Comparison of ENCODE assay signal across 24 cellular contexts in genomic region chr2:152413228-152414030, GRCh38.
DNase-seq lines count a peak whose midpoint lies in the region; ATAC-seq and TF ChIP-seq lines count a peak whose summit lies in the region.
"Had no signal": no experiment of that assay in that cellular context is flagged by ENCODE, and none has a peak within 500 bp of the region (broad histone marks: within the 10 kb centered on the region; RNA-seq: fewer than 3 reads in every experiment).

No MANE protein-coding gene starts in this region.

- H3K9me3 ChIP-seq in Panc1 (ENCODE audit: control insufficient read depth, insufficient read depth, low read depth, low read length) (no peaks in the 10 kb centered on the region), tibial artery (no peaks in the 10 kb centered on the region)
- H3K9me3 ChIP-seq: ascending aorta, BLaER1, lower lobe of right lung, prostate gland, SJSA1, thoracic aorta had no signal

- H3K4me1 ChIP-seq in Panc1 (ENCODE audit: control insufficient read depth, insufficient read depth, low read length) (peaks cover 49% of the 10 kb centered on the region), tibial artery (peaks cover 0 to 60% (median 17%) of the 10 kb centered on the region in 4 donors)
- H3K4me1 ChIP-seq: prostate gland had no signal

- in situ Hi-C loops in Panc1 (cut with HindIII; ENCODE audit: low pct_unique_long_range_greater_than_20kb, low sequenced_read_pairs): no loop called here

- intact Hi-C loops in Panc1 (cut with micrococcal nuclease; ENCODE audit: unreplicated experiment): no loop called here
- intact Hi-C loops in dorsolateral prefrontal cortex (cut with DNase I): loop anchor here in 1 of 2 donors (5.0 to 10.0 kb wide), 2 partner anchors 76 to 219 kb away; partner anchors contain the start of gene FMNL2
- intact Hi-C loops in tibial artery (cut with DNase I; ENCODE audit: low total_unique reads): loop anchor here (5.0 kb wide), 1 partner anchor 371 kb away; no protein-coding TSS in a partner anchor

- TF ChIP-seq CTCF in AG10803 (conservative IDR thresholded peaks at IDR 0.05; ENCODE audit: low read length): no peak
- no peak for TF ChIP-seq CTCF in Panc1 (IDR thresholded peaks at IDR 0.05)
- TF ChIP-seq CTCF in dorsolateral prefrontal cortex (IDR thresholded peaks at IDR 0.05 in 54 of 56, conservative IDR thresholded peaks at IDR 0.05 in 2 of 56; ENCODE audit: low read depth in 1 of 56, partially characterized antibody in 56 of 56): peak in 2 of 56 donors; percentile 15 to 22
- TF ChIP-seq CTCF in tibial artery (IDR thresholded peaks at IDR 0.05): no peak

- 0 out of 2 replicates have a peak overlapping the region, but pooled peaks have one; percentile 4 for H3K27ac ChIP-seq in Panc1 (ENCODE audit: low read length)
- peak overlapping the region in 58 of 59 donors; percentile 27 to 100 (median 84) for H3K27ac ChIP-seq in dorsolateral prefrontal cortex
- peak overlapping the region; percentile 61 for H3K27ac ChIP-seq in layer of hippocampus (ENCODE audit: low read depth, low read length)
- H3K27ac ChIP-seq in tibial artery: no peak overlapping the region
- H3K27ac ChIP-seq: ascending aorta, BLaER1, foreskin keratinocyte, lower lobe of right lung, prostate gland, SJSA1, thoracic aorta had no signal

- no peak for ATAC-seq in Panc1
- ATAC-seq: foreskin keratinocyte; GM12878; lower lobe of right lung; stimulated activated memory B cell treated with anti-CD40 and anti-IgM and Interleukin-4, amounts not matched to agents 10 μg/mL and 1 μg/mL and 100 μg/mL, for 72 hours had no signal

- BruUV-seq in Panc1 (replicated peaks; lab: Mats Ljungman, UMichigan): no TSS peak

- H3K36me3 ChIP-seq in Panc1 (ENCODE audit: control insufficient read depth, insufficient read depth, low read length): no peaks in the 10 kb centered on the region
- H3K36me3 ChIP-seq in tibial artery: no peaks in the 10 kb centered on the region
- H3K36me3 ChIP-seq: ascending aorta, lower lobe of right lung, prostate gland, SJSA1, thoracic aorta had no signal

- DNase-seq in AG10803 (ENCODE audit: low read depth) (peak; percentile 48), Panc1 (ENCODE audit: low read depth, low spot score) (no peak), dorsolateral prefrontal cortex (no peak), tibial artery (no peak), NCI-H526 treated with DMSO at 0.1 percent for 48 hours (lab: John Stamatoyannopoulos, UW) (no peak), NCI-H1930 (lab: John Stamatoyannopoulos, UW) (no peak), HK-2 (ENCODE audit: unreplicated experiment) (no peak)
- DNase-seq: ACHN; activated CD4-positive, alpha-beta T cell treated with anti-CD3 and anti-CD28 coated beads, Interleukin-2, amount 10 ng/mL, durations not matched to agents 7 days and 5 days; activated naive CD4-positive, alpha-beta T cell treated with anti-CD3 and anti-CD28 coated beads for 36 hours; activated T-cell treated with anti-CD3 and anti-CD28 coated beads, Interleukin-2, amount 50 U/mL, for 48 hours; foreskin keratinocyte; Kasumi-1; lower lobe of right lung; NCI-H1694; NCI-H526 had no signal

- H3K4me3 ChIP-seq in AG10803 (ENCODE audit: low read length) (no peak overlapping the region), Panc1 (ENCODE audit: low read depth in 2 of 2, low read length in 2 of 2) (no peak overlapping the region), dorsolateral prefrontal cortex (peak overlapping the region in 1 of 59 donors; percentile 16), tibial artery (no peak overlapping the region)
- H3K4me3 ChIP-seq: ascending aorta, BLaER1, GM12878, lower lobe of right lung, prostate gland, SJSA1, thoracic aorta had no signal

- POLR2A ChIA-PET in Panc1 (lab: Charles Lee): no interaction called here

- CTCF ChIA-PET in Panc1 (lab: Charles Lee): no interaction called here

- H3K27me3 ChIP-seq in Panc1 (ENCODE audit: control insufficient read depth, insufficient read depth, low read length) (no peaks in the 10 kb centered on the region), dorsolateral prefrontal cortex (no peaks in the 10 kb centered on the region), layer of hippocampus (ENCODE audit: control insufficient read depth, insufficient read depth, low read length) (no peaks in the 10 kb centered on the region), tibial artery (no peaks in the 10 kb centered on the region)
- H3K27me3 ChIP-seq: ascending aorta, BLaER1, foreskin keratinocyte, SJSA1 had no signal

Comparison
In these comparisons a context has a peak if more than half of its experiments do, and no peak if none do; other contexts are left out.
1. H3K27ac ChIP-seq: peak in Panc1 (single experiment), dorsolateral prefrontal cortex (58 of 59) and layer of hippocampus (single experiment); none in tibial artery (0 of 2).